In genomic region chr17:37359682-37360188, GRCh38 we compare ENCODE assay signal across 10 cellular contexts. TPM values are rescaled to one million over a fixed set of nuclear protein-coding genes. Genes with fewer than 3 reads are reported as not detected.
A peak's percentile ranks its signal among the peaks of the same experiment; 100 is the strongest.
DNase-seq lines count a peak whose midpoint lies in the region; ATAC-seq, FAIRE-seq and TF ChIP-seq lines count a peak whose summit lies in the region.
"Had no signal": no experiment of that assay in that cellular context is flagged by ENCODE, and none has a peak within 500 bp of the region (broad histone marks: within the 10 kb centered on the region; RNA-seq: fewer than 3 reads in every experiment).

No MANE protein-coding gene starts in this region.

- H3K4me3 ChIP-seq in H7 (ENCODE audit: insufficient read depth, low read depth, low read length) (peak overlapping the region; percentile 45), foreskin fibroblast (ENCODE audit: low read depth in 1 of 2, low read length in 2 of 2) (peak overlapping the region; percentile 40 to 48), rectal smooth muscle tissue (ENCODE audit: low read length) (peak overlapping the region; percentile 87)

- no peak for ATAC-seq in GM21367 (IDR thresholded peaks at IDR 0.05; ENCODE audit: unreplicated experiment)

- DNase-seq in H7 (no peak), foreskin fibroblast (peak; percentile 24 to 60), urothelium cell line (ENCODE audit: low spot score) (no peak), D341Med (ENCODE audit: low spot score) (no peak), DMS153 (lab: John Stamatoyannopoulos, UW) (no peak)

- peaks cover 8% of the 10 kb centered on the region for H3K4me1 ChIP-seq in rectal smooth muscle tissue (ENCODE audit: control insufficient read depth, insufficient read depth, low read length)

- TF ChIP-seq CTCF in VCaP (conservative IDR thresholded peaks at IDR 0.05) (no peak), foreskin fibroblast (IDR thresholded peaks at IDR 0.05; ENCODE audit: low read depth, low read length) (no peak)

- no peak for FAIRE-seq in urothelium cell line (lab: Jason Lieb, UNC)

- H3K27ac ChIP-seq in VCaP: peak overlapping the region; percentile 98
- H3K27ac ChIP-seq in rectal smooth muscle tissue (ENCODE audit: low read depth, low read length): peak overlapping the region; percentile 91

- H3K27me3 ChIP-seq in H7 (ENCODE audit: control insufficient read depth, insufficient read depth, low read length) (no peaks in the 10 kb centered on the region), rectal smooth muscle tissue (ENCODE audit: control insufficient read depth, insufficient read depth, low read length) (no peaks in the 10 kb centered on the region)

- H3K9ac ChIP-seq in rectal smooth muscle tissue (ENCODE audit: low read length): peak overlapping the region; percentile 70

- H3K36me3 ChIP-seq in H7 (replicated peaks; ENCODE audit: control insufficient read depth, insufficient read depth, low read length) (no peaks in the 10 kb centered on the region), rectal smooth muscle tissue (ENCODE audit: control insufficient read depth, insufficient read depth, low read length) (no peaks in the 10 kb centered on the region)

RNA-seq across cellular contexts. Expression of gene C17orf78, which starts 16.1 kb away (rescaled TPM):
- not detected in 2 replicates for total RNA-seq in H7 (2014; rRNA removed; shearing (Covaris generic))
- total RNA-seq: activated CD8-positive, alpha-beta memory T cell treated with anti-CD3 and anti-CD28 coated beads for 36 hours; subcutaneous adipose tissue had no signal

RNA-seq across cellular contexts. Expression of gene ACACA, which starts 46.9 kb away (rescaled TPM):
- total RNA-seq in H7 (2014; rRNA removed; shearing (Covaris generic)): 31.6 and 55.4 TPM in 2 replicates

RNA-seq across cellular contexts. Expression of gene TADA2A, which starts 47.0 kb away (rescaled TPM):
- total RNA-seq in H7 (2014; rRNA removed; shearing (Covaris generic)): 12.5 and 16.3 TPM in 2 replicates

Comparison
In these comparisons a context has a peak if more than half of its experiments do, and no peak if none do; other contexts are left out.
1. DNase-seq: peak in foreskin fibroblast (2 of 2); none in H7 (single experiment), urothelium cell line (single experiment), D341Med (single experiment) and DMS153 (single experiment).
2. Peak in every context shown above with its lines, with median percentiles within 50 percentile points of each other: H3K4me3 ChIP-seq.